ENCODE assay signal across 28 cellular contexts in the genomic region with DNA sequence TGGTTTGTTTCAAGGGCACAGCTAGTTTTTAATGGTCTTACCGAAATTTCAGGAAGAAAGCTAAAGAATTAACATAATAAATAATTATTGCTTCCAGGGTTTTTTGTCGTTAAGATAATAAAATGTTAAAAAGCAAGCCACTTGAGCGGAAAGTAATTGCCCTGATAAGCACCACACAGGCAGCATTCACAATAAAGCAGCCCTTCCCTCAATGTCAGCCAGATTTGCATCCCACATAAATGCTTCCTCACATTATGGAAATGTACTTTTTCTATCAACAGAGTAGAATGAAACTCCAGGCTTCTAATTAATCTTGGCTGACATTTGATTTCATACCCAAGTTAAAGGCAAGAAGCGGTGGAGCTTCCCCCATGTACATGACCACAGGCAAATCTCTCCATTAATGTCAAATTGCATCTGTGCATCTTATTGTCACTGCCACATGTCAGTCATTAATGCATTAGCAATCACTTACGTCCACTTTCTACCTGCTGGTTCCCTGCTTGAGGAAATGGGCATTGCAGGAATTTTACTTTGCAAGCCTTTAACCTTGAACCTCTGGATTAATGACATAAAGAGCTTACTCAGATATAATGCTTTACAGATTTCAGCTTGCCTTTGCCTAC.
"Had no signal": no experiment of that assay in that cellular context is flagged by ENCODE, and none has a peak within 500 bp of the region (broad histone marks: within the 10 kb centered on the region; RNA-seq: fewer than 3 reads in every experiment).

No MANE protein-coding gene starts in this region.

- H3K36me3 ChIP-seq: adrenal gland, left lung, pancreas, right atrium auricular region, upper lobe of left lung had no signal

- H3K4me1 ChIP-seq: body of pancreas had no signal

- H3K9me3 ChIP-seq: adrenal gland, body of pancreas, left lung, pancreas, psoas muscle, right atrium auricular region, upper lobe of left lung had no signal

- H3K27ac ChIP-seq: adrenal gland, body of pancreas, epithelial cell of prostate, left lung, pancreas, psoas muscle, right atrium auricular region, upper lobe of left lung had no signal

- DNase-seq: activated CD4-positive, alpha-beta memory T cell treated with anti-CD3 and anti-CD28 coated beads, Interleukin-2, amount 10 ng/mL, durations not matched to agents 7 days and 5 days; activated CD4-positive, alpha-beta T cell treated with anti-CD3 and anti-CD28 coated beads, Interleukin-2, amount 10 ng/mL, durations not matched to agents 24 days and 14 days; activated CD4-positive, CD25-positive, alpha-beta regulatory T cell treated with anti-CD3 and anti-CD28 coated beads, Interleukin-2, amount 50 U/mL, for 72 hours; activated naive CD4-positive, alpha-beta T cell treated with anti-CD3 and anti-CD28 coated beads for 36 hours; activated naive CD8-positive, alpha-beta T cell treated with anti-CD3 and anti-CD28 coated beads for 36 hours; activated T-cell treated with anti-CD3 and anti-CD28 coated beads, Interleukin-2, amount 50 U/mL, for 48 hours; adrenal gland; aorta; body of pancreas; dermis blood vessel endothelial cell; effector CD4-positive, alpha-beta T cell; left lung; nephron progenitor cell; pancreas; psoas muscle; stimulated activated CD4-positive, alpha-beta T cell treated with anti-CD3 and anti-CD28 coated beads, Interleukin-1b, Interleukin-23, amount 100 ng/mL, for 48 hours; stimulated activated CD4-positive, alpha-beta T cell treated with anti-CD3 and anti-CD28 coated beads, Interleukin-4, amount 100 ng/mL, for 4 hours; stimulated activated CD8-positive, alpha-beta memory T cell treated with anti-CD3 and anti-CD28 coated beads, Interleukin-4, amount 100 ng/mL, for 48 hours; stimulated activated naive CD8-positive, alpha-beta T cell treated with anti-CD3 and anti-CD28 coated beads, Interleukin-15, amount 100 ng/mL, for 72 hours; substantia nigra; T-helper 17 cell; T1000; upper lobe of left lung had no signal

- ATAC-seq: body of pancreas; left lung; pancreas; psoas muscle; stimulated activated memory B cell treated with anti-CD40 and anti-IgM and Interleukin-4, amounts not matched to agents 10 μg/mL and 1 μg/mL and 100 μg/mL, for 72 hours; stimulated activated naive CD8-positive, alpha-beta T cell treated with anti-CD3 and anti-CD28 coated beads, Interleukin-15, amount 100 ng/mL, for 72 hours; T-helper 17 cell had no signal

- H3K4me3 ChIP-seq: adrenal gland, body of pancreas, left lung, lung, pancreas, psoas muscle, right atrium auricular region, smooth muscle cell, upper lobe of left lung had no signal

- H3K27me3 ChIP-seq: adrenal gland, body of pancreas, left lung, pancreas, right atrium auricular region, upper lobe of left lung had no signal
